ENCODE assay signal across 1 cellular context in genomic region chr16:28879841-28880588, GRCh38.
TF ChIP-seq lines count a peak whose summit lies in the region.

No MANE protein-coding gene starts in this region.

TF ChIP-seq in K562, 482 proteins besides CTCF, POLR2A, EP300 and RAD21 (continued from another document and continues in another):
- peak; percentile 93; the same call in 1 of the 2 replicates for TF ChIP-seq ATF6 (CRISPR knock-in tag; IDR thresholded peaks at IDR 0.05)
- no peak for TF ChIP-seq PYGO2 (tag; IDR thresholded peaks at IDR 0.05)
- TF ChIP-seq MTF1 (CRISPR knock-in tag; IDR thresholded peaks at IDR 0.05; ENCODE audit: borderline replicate concordance) = no peak
- no peak for TF ChIP-seq EZH2 (IDR thresholded peaks at IDR 0.05; ENCODE audit: borderline replicate concordance, low read depth, low read length)
- no peak for TF ChIP-seq ARNT (IDR thresholded peaks at IDR 0.05)
- TF ChIP-seq ZNF384 (IDR thresholded peaks at IDR 0.05; ENCODE audit: low read depth, low read length) = no peak
- TF ChIP-seq KAT7 (CRISPR knock-in tag; IDR thresholded peaks at IDR 0.05; ENCODE audit: borderline replicate concordance) = no peak; the same call in 1 of the 2 replicates
- no peak for TF ChIP-seq ZMIZ1 (IDR thresholded peaks at IDR 0.05; ENCODE audit: low read depth in 2 of 2, low read length in 2 of 2)
- peak; percentile 51; the same call in 1 of the 2 replicates for TF ChIP-seq CREB1 (IDR thresholded peaks at IDR 0.05)
- peak; percentile 52; the same call in 1 of the 2 replicates for TF ChIP-seq CREB1 (CRISPR knock-in tag; IDR thresholded peaks at IDR 0.05)
- peak; percentile 52 for TF ChIP-seq GABPB1 (CRISPR knock-in tag; IDR thresholded peaks at IDR 0.05)
- no peak for TF ChIP-seq RBM34 (IDR thresholded peaks at IDR 0.05; ENCODE audit: borderline replicate concordance, insufficient read depth, low read length)
- no peak for TF ChIP-seq DLX4 (CRISPR knock-in tag; IDR thresholded peaks at IDR 0.05)
- TF ChIP-seq ZNF146 (CRISPR knock-in tag; IDR thresholded peaks at IDR 0.05; ENCODE audit: unreplicated experiment) = no peak
- no peak for TF ChIP-seq FOXJ3 (CRISPR knock-in tag; IDR thresholded peaks at IDR 0.05)
- TF ChIP-seq CBFA2T3 (IDR thresholded peaks at IDR 0.05) = no peak
- 0 out of 2 replicates have a peak, but pooled peaks have one; percentile 65 for TF ChIP-seq ZNF197 (CRISPR knock-in tag; IDR thresholded peaks at IDR 0.05; ENCODE audit: low read depth)
- no peak for TF ChIP-seq RFX7 (CRISPR knock-in tag; IDR thresholded peaks at IDR 0.05)
- no peak for TF ChIP-seq FUS (optimal IDR thresholded peaks at IDR 0.05; ENCODE audit: low read depth, low read length)
- TF ChIP-seq SETDB1 (IDR thresholded peaks at IDR 0.05; ENCODE audit: low read length) = no peak
- TF ChIP-seq GABPA (tag; conservative IDR thresholded peaks at IDR 0.05; ENCODE audit: low read depth) = no peak
- no peak for TF ChIP-seq CGGBP1 (CRISPR knock-in tag; IDR thresholded peaks at IDR 0.05)
- no peak for TF ChIP-seq POLR2H (tag; IDR thresholded peaks at IDR 0.05; ENCODE audit: low read depth)
- TF ChIP-seq SAP30 (IDR thresholded peaks at IDR 0.05; ENCODE audit: borderline replicate concordance, insufficient read depth, low read depth, low read length, poor library complexity, severe bottlenecking) = peak; percentile 57
- TF ChIP-seq ZNF3 (CRISPR knock-in tag; IDR thresholded peaks at IDR 0.05) = no peak
- peak; percentile 62 to 63; a peak in 3 of 4 replicates for TF ChIP-seq MAZ (CRISPR knock-in tag; conservative IDR thresholded peaks at IDR 0.05 in 1 of 2, IDR thresholded peaks at IDR 0.05 in 1 of 2)
- no peak for TF ChIP-seq ZSCAN29 (IDR thresholded peaks at IDR 0.05)
- TF ChIP-seq ZNF696 (CRISPR knock-in tag; conservative IDR thresholded peaks at IDR 0.05) = no peak
- no peak; a peak in 1 of 6 replicates for TF ChIP-seq ZBTB11 (CRISPR knock-in tag; IDR thresholded peaks at IDR 0.05)
- no peak for TF ChIP-seq KLF13 (tag; IDR thresholded peaks at IDR 0.05; ENCODE audit: borderline replicate concordance, low read depth)
- peak; percentile 46; the same call in 1 of the 2 replicates for TF ChIP-seq NR2C2 (CRISPR knock-in tag; IDR thresholded peaks at IDR 0.05)
- TF ChIP-seq NR2C2 (tag; IDR thresholded peaks at IDR 0.05) = no peak
- peak; percentile 35 for TF ChIP-seq TAF1 (IDR thresholded peaks at IDR 0.05; ENCODE audit: control insufficient read depth, extremely low read depth, insufficient read depth, low read length, severe bottlenecking)
- TF ChIP-seq NRF1 (conservative IDR thresholded peaks at IDR 0.05 in 1 of 2, IDR thresholded peaks at IDR 0.05 in 1 of 2) = peak; percentile 81 to 82; a peak in 3 of 4 replicates
- TF ChIP-seq TFAP4 (CRISPR knock-in tag; IDR thresholded peaks at IDR 0.05; ENCODE audit: borderline replicate concordance) = peak; percentile 92
- peak; percentile 39; the same call in 1 of the 2 replicates for TF ChIP-seq SIN3B (IDR thresholded peaks at IDR 0.05; ENCODE audit: low read depth)
- no peak for TF ChIP-seq ZNF282 (CRISPR knock-in tag; IDR thresholded peaks at IDR 0.05)
- no peak for TF ChIP-seq ZNF175 (CRISPR knock-in tag; IDR thresholded peaks at IDR 0.05; ENCODE audit: low read depth)
- no peak for TF ChIP-seq ZNF639 (CRISPR knock-in tag; conservative IDR thresholded peaks at IDR 0.05 in 1 of 2, IDR thresholded peaks at IDR 0.05 in 1 of 2)
- no peak for TF ChIP-seq SMAD2 (IDR thresholded peaks at IDR 0.05; ENCODE audit: low read depth, low read length)
- no peak for TF ChIP-seq HDAC2 (IDR thresholded peaks at IDR 0.05)
- TF ChIP-seq LCOR (CRISPR knock-in tag; IDR thresholded peaks at IDR 0.05) = peak; percentile 91
- 0 out of 4 replicates have a peak, but pooled peaks of 1 of the 2 experiments have one; percentile 19 for TF ChIP-seq RCOR1 (IDR thresholded peaks at IDR 0.05; ENCODE audit: borderline replicate concordance in 1 of 2, low read depth in 2 of 2, low read length in 2 of 2)
- TF ChIP-seq IFI16 (CRISPR knock-in tag; IDR thresholded peaks at IDR 0.05) = no peak
- 0 out of 2 replicates have a peak, but pooled peaks have one; percentile 18 for TF ChIP-seq ZNF766 (CRISPR knock-in tag; conservative IDR thresholded peaks at IDR 0.05)
- no peak for TF ChIP-seq HSF4 (CRISPR knock-in tag; IDR thresholded peaks at IDR 0.05; ENCODE audit: borderline replicate concordance)
- 0 out of 2 replicates have a peak, but pooled peaks have one; percentile 46 for TF ChIP-seq PHB (CRISPR knock-in tag; IDR thresholded peaks at IDR 0.05)
- peak; percentile 51; the same call in 1 of the 2 replicates for TF ChIP-seq ZBTB7A (IDR thresholded peaks at IDR 0.05; ENCODE audit: borderline replicate concordance, control insufficient read depth, low read depth, low read length)
- TF ChIP-seq CUX1 (CRISPR knock-in tag; IDR thresholded peaks at IDR 0.05) = 0 out of 2 replicates have a peak, but pooled peaks have one; percentile 34
- no peak for TF ChIP-seq ZNF124 (CRISPR knock-in tag; IDR thresholded peaks at IDR 0.05)
